23 cellular contexts compared by ENCODE assay signal in the genomic region with DNA sequence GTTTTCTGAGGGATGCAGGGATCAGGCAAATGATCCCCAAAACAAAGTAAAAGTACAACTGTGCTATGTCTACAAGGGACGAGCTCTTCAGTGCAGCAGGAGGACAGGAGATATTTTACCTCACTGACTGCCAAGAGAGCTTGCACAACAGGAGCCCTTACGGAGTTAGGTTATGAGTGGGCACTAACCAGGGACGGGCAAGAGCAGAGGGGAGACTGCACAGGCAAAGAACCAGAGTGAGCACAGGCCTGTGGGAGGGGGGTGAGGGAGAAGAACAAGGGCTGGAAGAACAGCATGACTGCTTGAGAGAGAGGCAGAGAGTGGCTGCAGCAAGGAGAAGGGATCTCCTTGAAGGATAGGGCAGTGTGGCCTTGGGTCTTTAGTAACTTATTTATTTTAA.
"Had no signal": no experiment of that assay in that cellular context is flagged by ENCODE, and none has a peak within 500 bp of the region (broad histone marks: within the 10 kb centered on the region; RNA-seq: fewer than 3 reads in every experiment).

No MANE protein-coding gene starts in this region.

- H3K9me3 ChIP-seq: colonic mucosa, mucosa of descending colon, neutrophil, psoas muscle, right lobe of liver, suprapubic skin had no signal

- H3K4me3 ChIP-seq: colonic mucosa, esophagus muscularis mucosa, heart right ventricle, lung, mucosa of descending colon, psoas muscle, right lobe of liver, suprapubic skin had no signal

- H3K4me1 ChIP-seq: colonic mucosa, heart right ventricle, psoas muscle, right lobe of liver, suprapubic skin had no signal

- H3K27ac ChIP-seq: colonic mucosa, esophagus muscularis mucosa, foreskin keratinocyte, heart right ventricle, neutrophil, psoas muscle, right lobe of liver, suprapubic skin had no signal

- H3K36me3 ChIP-seq: colonic mucosa, esophagus muscularis mucosa, heart right ventricle, neutrophil, right lobe of liver, suprapubic skin had no signal

- DNase-seq: central memory CD4-positive, alpha-beta T cell; colonic mucosa; effector memory CD4-positive, alpha-beta T cell; foreskin keratinocyte; glutamatergic neuron; heart right ventricle; hippocampal formation; kidney glomerular epithelial cell; left colon; mucosa of descending colon; naive B cell; psoas muscle; right lobe of liver; small intestine; stimulated activated CD4-positive, alpha-beta T cell treated with anti-CD3 and anti-CD28 coated beads, Interleukin-15, amount 100 ng/mL, for 24 hours; stimulated activated CD4-positive, alpha-beta T cell treated with anti-CD3 and anti-CD28 coated beads, Interleukin-2, amount 100 ng/mL, for 48 hours; stimulated activated naive CD4-positive, alpha-beta T cell; stimulated activated naive CD8-positive, alpha-beta T cell treated with anti-CD3 and anti-CD28 coated beads, Interleukin-15, amount 100 ng/mL, for 72 hours had no signal

- H3K27me3 ChIP-seq: colonic mucosa, esophagus muscularis mucosa, foreskin keratinocyte, neutrophil, right lobe of liver, suprapubic skin had no signal

- ATAC-seq: foreskin keratinocyte; left colon; mucosa of descending colon; natural killer cell treated with Interleukin-12 subunit alpha and Interleukin-12 subunit beta and Interleukin-15 and Interleukin-18, amount 100 ng/mL, for 72 hours; psoas muscle; right lobe of liver; stimulated activated naive CD8-positive, alpha-beta T cell treated with anti-CD3 and anti-CD28 coated beads, Interleukin-15, amount 100 ng/mL, for 72 hours had no signal
